In genomic region chr12:120388711-120389431, GRCh38 we compare ENCODE assay signal across 13 cellular contexts. TPM values are rescaled to one million over a fixed set of nuclear protein-coding genes. Genes with fewer than 3 reads are reported as not detected.
A peak's percentile ranks its signal among the peaks of the same experiment; 100 is the strongest.
DNase-seq lines count a peak whose midpoint lies in the region; ATAC-seq, FAIRE-seq and TF ChIP-seq lines count a peak whose summit lies in the region.
"Had no signal": no experiment of that assay in that cellular context is flagged by ENCODE, and none has a peak within 500 bp of the region (broad histone marks: within the 10 kb centered on the region; RNA-seq: fewer than 3 reads in every experiment).

No MANE protein-coding gene starts in this region.

- peaks cover 31% of the 10 kb centered on the region for H3K27me3 ChIP-seq in ACC112 (ENCODE audit: insufficient read depth, low read length)
- H3K27me3 ChIP-seq in astrocyte (ENCODE audit: insufficient read depth, low read length): peaks cover 18% of the 10 kb centered on the region
- H3K27me3 ChIP-seq: BE2C had no signal

- TF ChIP-seq CTCF in astrocyte (IDR thresholded peaks at IDR 0.05; ENCODE audit: insufficient read depth, low read depth, low read length) (no peak), kidney (IDR thresholded peaks at IDR 0.05; ENCODE audit: borderline replicate concordance, extremely low read depth, insufficient read depth) (no peak)

- H3K79me2 ChIP-seq in ACC112 (ENCODE audit: control insufficient read depth, insufficient read depth, low read length, unreplicated experiment) (no peaks in the 10 kb centered on the region), astrocyte (ENCODE audit: insufficient read depth, low read length) (no peaks in the 10 kb centered on the region)

- intact Hi-C loops in kidney (cut with DNase I): no loop called here

- H3K9me3 ChIP-seq in astrocyte (ENCODE audit: insufficient read depth, low read depth, low read length): no peaks in the 10 kb centered on the region
- H3K9me3 ChIP-seq in kidney (ENCODE audit: control insufficient read depth in 1 of 2, low read length in 2 of 2): no peaks in the 10 kb centered on the region
- H3K9me3 ChIP-seq: BE2C had no signal

- H3K36me3 ChIP-seq in ACC112 (ENCODE audit: insufficient read depth, low read length) (no peaks in the 10 kb centered on the region), astrocyte (ENCODE audit: insufficient read depth, low read length) (no peaks in the 10 kb centered on the region), kidney (ENCODE audit: control insufficient read depth in 1 of 2, insufficient read depth in 2 of 2, low read length in 2 of 2) (no peaks in the 10 kb centered on the region)
- H3K36me3 ChIP-seq: BE2C had no signal

- peak overlapping the region; percentile 53 for H3K4me2 ChIP-seq in astrocyte (ENCODE audit: low read length)

- H3K4me1 Mint-ChIP-seq in astrocyte (ENCODE audit: low read depth, unreplicated experiment): no peaks in the 10 kb centered on the region
- peaks cover 0 to 9% of the 10 kb centered on the region in 2 donors for H3K4me1 Mint-ChIP-seq in stimulated activated naive B cell treated with anti-CD40 and anti-IgM and Interleukin-4, amounts not matched to agents 10 μg/mL and 1 μg/mL and 100 μg/mL, for 72 hours

- H2AFZ ChIP-seq in ACC112 (ENCODE audit: low read length, unreplicated experiment) (no peak overlapping the region), astrocyte (ENCODE audit: low read depth, low read length) (peak overlapping the region; percentile 35)

- H3K4me3 ChIP-seq in ACC112 (ENCODE audit: low read depth, low read length) (0 out of 2 replicates have a peak overlapping the region, but pooled peaks have one; percentile 12), astrocyte (ENCODE audit: insufficient read depth, low read depth, low read length) (no peak overlapping the region), kidney (ENCODE audit: low read length in 2 of 2) (no peak overlapping the region)

- H3K27ac ChIP-seq in ACC112 (ENCODE audit: low read depth, low read length) (no peak overlapping the region), astrocyte (ENCODE audit: low read depth, low read length) (no peak overlapping the region), kidney (ENCODE audit: low read depth in 2 of 2, low read length in 2 of 2) (no peak overlapping the region)

- DNase-seq in NCI-H128 (lab: John Stamatoyannopoulos, UW; ENCODE audit: unreplicated experiment): peak; percentile 68
- no peak for DNase-seq in astrocyte (ENCODE audit: low read depth)
- DNase-seq in kidney: peak; percentile 32
- DNase-seq in stimulated activated naive B cell treated with anti-CD40 and anti-IgM and Interleukin-4, amounts not matched to agents 10 μg/mL and 1 μg/mL and 100 μg/mL, for 72 hours: no peak
- DNase-seq in RCC 7860 (ENCODE audit: low spot score): no peak
- DNase-seq: activated naive CD4-positive, alpha-beta T cell treated with anti-CD3 and anti-CD28 coated beads, Interleukin-2, amount 10 ng/mL, durations not matched to agents 7 days and 5 days; BE2C; left ventricle myocardium superior had no signal

- FAIRE-seq in astrocyte (lab: Jason Lieb, UNC): no peak
- no peak for FAIRE-seq in kidney (lab: Jason Lieb, UNC)
- FAIRE-seq in RCC 7860 (lab: Jason Lieb, UNC): no peak

- no peaks in the 10 kb centered on the region for H3K36me3 Mint-ChIP-seq in astrocyte (ENCODE audit: low read depth, unreplicated experiment)
- peaks cover 0 to 3% of the 10 kb centered on the region in 2 donors for H3K36me3 Mint-ChIP-seq in stimulated activated naive B cell treated with anti-CD40 and anti-IgM and Interleukin-4, amounts not matched to agents 10 μg/mL and 1 μg/mL and 100 μg/mL, for 72 hours
- H3K36me3 Mint-ChIP-seq: activated naive CD4-positive, alpha-beta T cell treated with anti-CD3 and anti-CD28 coated beads, Interleukin-2, amount 10 ng/mL, durations not matched to agents 7 days and 5 days; stimulated activated memory B cell treated with anti-CD40 and anti-IgM and Interleukin-4, amounts not matched to agents 10 μg/mL and 1 μg/mL and 100 μg/mL, for 72 hours had no signal

- peaks cover 9% of the 10 kb centered on the region for H3K27me3 Mint-ChIP-seq in astrocyte (ENCODE audit: low read depth, unreplicated experiment)
- peaks cover 48 to 58% of the 10 kb centered on the region in 2 donors for H3K27me3 Mint-ChIP-seq in stimulated activated naive B cell treated with anti-CD40 and anti-IgM and Interleukin-4, amounts not matched to agents 10 μg/mL and 1 μg/mL and 100 μg/mL, for 72 hours

- no peak for ATAC-seq in stimulated activated naive B cell treated with anti-CD40 and anti-IgM and Interleukin-4, amounts not matched to agents 10 μg/mL and 1 μg/mL and 100 μg/mL, for 72 hours (replicated peaks)
- ATAC-seq in HG02588 (IDR thresholded peaks at IDR 0.05; ENCODE audit: unreplicated experiment) (no peak), HG03469 (IDR thresholded peaks at IDR 0.05; ENCODE audit: unreplicated experiment) (no peak)
- ATAC-seq: left ventricle myocardium superior; stimulated activated memory B cell treated with anti-CD40 and anti-IgM and Interleukin-4, amounts not matched to agents 10 μg/mL and 1 μg/mL and 100 μg/mL, for 72 hours had no signal

- H3K9ac ChIP-seq in astrocyte (ENCODE audit: low read length) (no peak overlapping the region), kidney (ENCODE audit: low read length in 2 of 2) (no peak overlapping the region)

- H3K9me3 Mint-ChIP-seq in astrocyte (ENCODE audit: unreplicated experiment): no peaks in the 10 kb centered on the region
- peaks cover 3 to 4% of the 10 kb centered on the region in 2 donors for H3K9me3 Mint-ChIP-seq in stimulated activated naive B cell treated with anti-CD40 and anti-IgM and Interleukin-4, amounts not matched to agents 10 μg/mL and 1 μg/mL and 100 μg/mL, for 72 hours
- H3K9me3 Mint-ChIP-seq: activated naive CD4-positive, alpha-beta T cell treated with anti-CD3 and anti-CD28 coated beads, Interleukin-2, amount 10 ng/mL, durations not matched to agents 7 days and 5 days had no signal

- no peaks in the 10 kb centered on the region for H3K4me1 ChIP-seq in ACC112 (ENCODE audit: control insufficient read depth, insufficient read depth, low read length, unreplicated experiment)
- no peaks in the 10 kb centered on the region for H3K4me1 ChIP-seq in astrocyte (ENCODE audit: insufficient read depth, low read length)
- no peaks in the 10 kb centered on the region for H3K4me1 ChIP-seq in kidney (ENCODE audit: control insufficient read depth in 1 of 2, insufficient read depth in 1 of 2, low read depth in 1 of 2, low read length in 2 of 2)
- H3K4me1 ChIP-seq: BE2C had no signal

- no peaks in the 10 kb centered on the region for H4K20me1 ChIP-seq in astrocyte (ENCODE audit: insufficient read depth, low read length)

- H3K4me3 Mint-ChIP-seq in astrocyte (ENCODE audit: unreplicated experiment): no peak overlapping the region
- H3K4me3 Mint-ChIP-seq in stimulated activated naive B cell treated with anti-CD40 and anti-IgM and Interleukin-4, amounts not matched to agents 10 μg/mL and 1 μg/mL and 100 μg/mL, for 72 hours: no peak overlapping the region
- H3K4me3 Mint-ChIP-seq: activated naive CD4-positive, alpha-beta T cell treated with anti-CD3 and anti-CD28 coated beads, Interleukin-2, amount 10 ng/mL, durations not matched to agents 7 days and 5 days; stimulated activated memory B cell treated with anti-CD40 and anti-IgM and Interleukin-4, amounts not matched to agents 10 μg/mL and 1 μg/mL and 100 μg/mL, for 72 hours had no signal

- H3K27ac Mint-ChIP-seq in astrocyte (ENCODE audit: unreplicated experiment): no peak overlapping the region
- H3K27ac Mint-ChIP-seq in stimulated activated naive B cell treated with anti-CD40 and anti-IgM and Interleukin-4, amounts not matched to agents 10 μg/mL and 1 μg/mL and 100 μg/mL, for 72 hours: no peak overlapping the region
- H3K27ac Mint-ChIP-seq: activated naive CD4-positive, alpha-beta T cell treated with anti-CD3 and anti-CD28 coated beads, Interleukin-2, amount 10 ng/mL, durations not matched to agents 7 days and 5 days; stimulated activated memory B cell treated with anti-CD40 and anti-IgM and Interleukin-4, amounts not matched to agents 10 μg/mL and 1 μg/mL and 100 μg/mL, for 72 hours had no signal

RNA-seq across cellular contexts. Expression of gene MSI1, which starts 19.9 kb away (rescaled TPM):
- total RNA-seq in astrocyte (16.0 and 16.4 TPM in 2 replicates), kidney (1.3 TPM)
- polyA plus RNA-seq in kidney (ENCODE audit: insufficient read depth, low read depth, low replicate concordance): 0.80 TPM
- total RNA-seq: RPMI7951 had no signal

RNA-seq across cellular contexts. Expression of gene COX6A1, which starts 49.0 kb away (rescaled TPM):
- 388 and 394 TPM in 2 replicates for total RNA-seq in astrocyte
- 331 TPM for total RNA-seq in kidney
- 1,697 TPM for polyA plus RNA-seq in kidney (ENCODE audit: insufficient read depth, low read depth, low replicate concordance)

RNA-seq across cellular contexts. Expression of gene TRIAP1, which starts 57.3 kb away (rescaled TPM):
- 43.6 and 54.0 TPM in 2 replicates for total RNA-seq in astrocyte
- 15.6 TPM for total RNA-seq in kidney
- 28.2 TPM for polyA plus RNA-seq in kidney (ENCODE audit: insufficient read depth, low read depth, low replicate concordance)

RNA-seq across cellular contexts. Expression of gene GATC, which starts 57.4 kb away (rescaled TPM):
- total RNA-seq in astrocyte (17.8 and 28.8 TPM in 2 replicates), kidney (39.4 TPM)
- 13.7 TPM for polyA plus RNA-seq in kidney (ENCODE audit: insufficient read depth, low read depth, low replicate concordance)

Comparison
In these comparisons a context has a peak if more than half of its experiments do, and no peak if none do; other contexts are left out.
1. DNase-seq: peak in NCI-H128 (single experiment) and kidney (single experiment); none in astrocyte (single experiment), stimulated activated naive B cell treated with anti-CD40 and anti-IgM and Interleukin-4, amounts not matched to agents 10 μg/mL and 1 μg/mL and 100 μg/mL, for 72 hours (single experiment) and RCC 7860 (single experiment).